ENCODE assay signal across 17 cellular contexts in genomic region chr6:39428152-39428551, GRCh38.
DNase-seq lines count a peak whose midpoint lies in the region; TF ChIP-seq lines count a peak whose summit lies in the region.
"Had no signal": no experiment of that assay in that cellular context is flagged by ENCODE, and none has a peak within 500 bp of the region (broad histone marks: within the 10 kb centered on the region; RNA-seq: fewer than 3 reads in every experiment).

No MANE protein-coding gene starts in this region.

- no peak overlapping the region for H3K27ac ChIP-seq in RWPE1
- peak overlapping the region; percentile 7 for H3K27ac ChIP-seq in epithelial cell of prostate
- H3K27ac ChIP-seq in smooth muscle cell (ENCODE audit: low read depth): peak overlapping the region; percentile 7
- H3K27ac ChIP-seq in A673 (ENCODE audit: low read depth, low read length, poor library complexity, severe bottlenecking): no peak overlapping the region
- H3K27ac ChIP-seq: C4-2B, HL-60 had no signal

- no peaks in the 10 kb centered on the region for H3K4me1 Mint-ChIP-seq in activated CD4-positive, alpha-beta memory T cell treated with anti-CD3 and anti-CD28 coated beads for 36 hours (ENCODE audit: low read depth)

- H3K4me3 ChIP-seq in smooth muscle cell (no peak overlapping the region), A673 (ENCODE audit: low read depth, low read length, poor library complexity, severe bottlenecking) (no peak overlapping the region)
- H3K4me3 ChIP-seq: GM23338 had no signal

- H3K27ac Mint-ChIP-seq in activated CD4-positive, alpha-beta memory T cell treated with anti-CD3 and anti-CD28 coated beads for 36 hours: no peak overlapping the region
- H3K27ac Mint-ChIP-seq: CD4-positive, alpha-beta T cell; GM23338 had no signal

- intact Hi-C loops in A673 (cut with micrococcal nuclease; ENCODE audit: unreplicated experiment): no loop called here
- intact Hi-C loops in activated CD4-positive, alpha-beta memory T cell treated with anti-CD3 and anti-CD28 coated beads for 36 hours (cut with micrococcal nuclease): no loop called here

- no peaks in the 10 kb centered on the region for H4K20me1 ChIP-seq in smooth muscle cell (ENCODE audit: low read depth)

- no peak overlapping the region for H3K9ac ChIP-seq in smooth muscle cell (ENCODE audit: low read depth)

- no peaks in the 10 kb centered on the region for H3K9me3 ChIP-seq in smooth muscle cell (replicated peaks; ENCODE audit: low read depth)
- H3K9me3 ChIP-seq in A673 (ENCODE audit: low read depth, low read length, poor library complexity, severe bottlenecking): no peaks in the 10 kb centered on the region

- TF ChIP-seq CTCF in RWPE1 (conservative IDR thresholded peaks at IDR 0.05; ENCODE audit: low read depth) (no peak), smooth muscle cell (IDR thresholded peaks at IDR 0.05; ENCODE audit: borderline replicate concordance, insufficient read depth, poor library complexity, severe bottlenecking) (no peak), A673 (conservative IDR thresholded peaks at IDR 0.05; ENCODE audit: low read depth, low read length) (no peak)

- DNase-seq in RWPE1 (ENCODE audit: low spot score) (peak; percentile 51), SK-N-DZ (ENCODE audit: low spot score) (peak; percentile 22), epithelial cell of prostate (ENCODE audit: low read depth, low spot score) (peak; percentile 64), smooth muscle cell (lab: John Stamatoyannopoulos, UW; ENCODE audit: unreplicated experiment) (no peak), COLO829 (ENCODE audit: low spot score) (no peak), A673 (ENCODE audit: low spot score) (no peak)
- no peak for DNase-seq in activated CD4-positive, alpha-beta memory T cell treated with anti-CD3 and anti-CD28 coated beads for 36 hours
- DNase-seq: AML-193; CD4-positive, alpha-beta T cell; DMS153; DMS79 treated with DMSO at 0.1 percent for 48 hours; GF-D8; HCEC 1CT; IMR-90 had no signal

- no peak overlapping the region for H3K4me3 Mint-ChIP-seq in activated CD4-positive, alpha-beta memory T cell treated with anti-CD3 and anti-CD28 coated beads for 36 hours
- H3K4me3 Mint-ChIP-seq: CD4-positive, alpha-beta T cell; GM23338 had no signal

- H3K27me3 ChIP-seq in smooth muscle cell (ENCODE audit: low read depth): no peaks in the 10 kb centered on the region
- H3K27me3 ChIP-seq in A673 (replicated peaks; ENCODE audit: insufficient read depth, low read depth, low read length, poor library complexity): no peaks in the 10 kb centered on the region

- CTCF ChIA-PET in RWPE1 (lab: Yijun Ruan, JAX) (interaction anchor here (0.6 kb wide), 1 partner anchor 393 kb away, joined by 6 read pairs; no protein-coding TSS in a partner anchor), A673 (lab: Charles Lee) (no interaction called here)
- CTCF ChIA-PET in activated CD4-positive, alpha-beta memory T cell treated with anti-CD3 and anti-CD28 coated beads for 36 hours (lab: Charles Lee): no interaction called here

- H3K4me1 ChIP-seq in smooth muscle cell (ENCODE audit: low read depth): peaks cover 4% of the 10 kb centered on the region
- H3K4me1 ChIP-seq in A673 (ENCODE audit: insufficient read depth, low read length, poor library complexity, severe bottlenecking): peaks cover 31% of the 10 kb centered on the region

- H3K27me3 Mint-ChIP-seq in activated CD4-positive, alpha-beta memory T cell treated with anti-CD3 and anti-CD28 coated beads for 36 hours: peaks cover 3% of the 10 kb centered on the region
- H3K27me3 Mint-ChIP-seq: CD4-positive, alpha-beta T cell had no signal

- 28% methylated on average over 3 of the region's 3 CpGs for WGBS in smooth muscle cell (ENCODE audit: low lambda C conversion rate)

- H3F3A ChIP-seq in smooth muscle cell (ENCODE audit: low read depth): peaks cover 5% of the 10 kb centered on the region

- H3K79me2 ChIP-seq in smooth muscle cell (ENCODE audit: low read depth): no peaks in the 10 kb centered on the region

- no TSS peak for BruUV-seq in A673 (replicated peaks; lab: Mats Ljungman, UMichigan)

- no peaks in the 10 kb centered on the region for H3K36me3 Mint-ChIP-seq in activated CD4-positive, alpha-beta memory T cell treated with anti-CD3 and anti-CD28 coated beads for 36 hours

- H2AFZ ChIP-seq in smooth muscle cell (ENCODE audit: low read depth): peak overlapping the region; percentile 57
- H2AFZ ChIP-seq: GM23338 had no signal

- no peak overlapping the region for H3K4me2 ChIP-seq in smooth muscle cell
- H3K4me2 ChIP-seq: GM23338 had no signal

- no peaks in the 10 kb centered on the region for H3K9me3 Mint-ChIP-seq in activated CD4-positive, alpha-beta memory T cell treated with anti-CD3 and anti-CD28 coated beads for 36 hours
- H3K9me3 Mint-ChIP-seq: CD4-positive, alpha-beta T cell; GM23338 had no signal

- H3K36me3 ChIP-seq in smooth muscle cell (ENCODE audit: low read depth) (no peaks in the 10 kb centered on the region), A673 (ENCODE audit: insufficient read depth, low read length, poor library complexity, severe bottlenecking) (no peaks in the 10 kb centered on the region)

- POLR2A ChIA-PET in RWPE1 (lab: Yijun Ruan, JAX; ENCODE audit: low non-redundant PET): no interaction called here
- POLR2A ChIA-PET in A673 (lab: Charles Lee; ENCODE audit: low non-redundant PET): no interaction called here
- POLR2A ChIA-PET in activated CD4-positive, alpha-beta memory T cell treated with anti-CD3 and anti-CD28 coated beads for 36 hours (lab: Charles Lee): no interaction called here

Comparison
In these comparisons a context has a peak if more than half of its experiments do, and no peak if none do; other contexts are left out.
1. DNase-seq: peak in RWPE1 (single experiment), SK-N-DZ (single experiment) and epithelial cell of prostate (single experiment); none in smooth muscle cell (single experiment), COLO829 (single experiment), A673 (single experiment) and activated CD4-positive, alpha-beta memory T cell treated with anti-CD3 and anti-CD28 coated beads for 36 hours (single experiment).
2. H3K27ac ChIP-seq: peak in epithelial cell of prostate (single experiment) and smooth muscle cell (single experiment); none in RWPE1 (single experiment) and A673 (single experiment).